In the genomic region with DNA sequence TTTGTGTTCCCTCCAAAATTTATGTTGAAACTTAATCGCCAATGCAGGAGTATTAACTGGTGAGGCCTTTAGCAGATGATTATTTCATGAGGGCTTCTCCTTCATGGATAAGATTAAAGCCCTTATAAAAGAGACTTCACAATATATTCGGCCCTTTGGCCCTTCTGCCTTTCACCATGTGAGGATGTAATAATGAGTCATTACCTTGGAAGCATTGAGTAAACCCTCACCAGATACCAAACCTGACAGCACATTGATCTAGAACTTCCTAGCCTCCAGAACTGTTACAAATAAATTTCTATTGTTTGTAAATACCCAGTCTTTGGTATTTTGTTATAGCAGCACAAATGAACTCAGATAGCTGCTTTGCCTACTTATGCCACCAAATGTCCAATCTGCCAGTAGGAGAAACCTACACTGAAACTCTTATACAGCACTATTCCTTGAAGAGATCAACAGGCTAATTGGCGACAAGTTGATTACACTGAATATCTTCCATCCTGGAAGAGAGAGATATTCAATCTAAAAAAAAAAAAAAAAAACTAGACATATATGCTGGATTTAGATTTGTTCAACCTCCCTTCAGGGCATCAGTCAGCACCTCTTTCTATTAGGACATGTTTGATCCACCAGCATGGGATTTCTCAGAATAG, we compare ENCODE assay signal across 18 cellular contexts.
A peak's percentile ranks its signal among the peaks of the same experiment; 100 is the strongest.
DNase-seq lines count a peak whose midpoint lies in the region; ATAC-seq and TF ChIP-seq lines count a peak whose summit lies in the region.
"Had no signal": no experiment of that assay in that cellular context is flagged by ENCODE, and none has a peak within 500 bp of the region (broad histone marks: within the 10 kb centered on the region; RNA-seq: fewer than 3 reads in every experiment).

No MANE protein-coding gene starts in this region.

- H3K9me3 Mint-ChIP-seq in activated naive CD4-positive, alpha-beta T cell treated with anti-CD3 and anti-CD28 coated beads, Interleukin-2, amount 50 U/mL, for 24 hours: peaks cover 13% of the 10 kb centered on the region
- peaks cover 0 to 4% (median 1%) of the 10 kb centered on the region in 3 donors for H3K9me3 Mint-ChIP-seq in T-cell
- H3K9me3 Mint-ChIP-seq: CD8-positive, alpha-beta memory T cell; central memory CD8-positive, alpha-beta T cell; nephron had no signal

- H3K4me1 Mint-ChIP-seq in activated naive CD4-positive, alpha-beta T cell treated with anti-CD3 and anti-CD28 coated beads, Interleukin-2, amount 50 U/mL, for 24 hours: peaks cover 88% of the 10 kb centered on the region
- peaks cover 68 to 80% (median 71%) of the 10 kb centered on the region in 3 donors for H3K4me1 Mint-ChIP-seq in T-cell

- no peaks in the 10 kb centered on the region for H3K27me3 Mint-ChIP-seq in activated naive CD4-positive, alpha-beta T cell treated with anti-CD3 and anti-CD28 coated beads, Interleukin-2, amount 50 U/mL, for 24 hours
- no peaks in the 10 kb centered on the region for H3K27me3 Mint-ChIP-seq in T-cell
- H3K27me3 Mint-ChIP-seq: activated CD4-positive, alpha-beta T cell treated with anti-CD3 and anti-CD28 coated beads, Interleukin-2, amount 10 ng/mL, durations not matched to agents 24 days and 14 days; CD8-positive, alpha-beta memory T cell; central memory CD8-positive, alpha-beta T cell; effector memory CD8-positive, alpha-beta T cell had no signal

- no peak overlapping the region for H3K4me3 Mint-ChIP-seq in activated naive CD4-positive, alpha-beta T cell treated with anti-CD3 and anti-CD28 coated beads, Interleukin-2, amount 50 U/mL, for 24 hours
- no peak overlapping the region for H3K4me3 Mint-ChIP-seq in T-cell
- H3K4me3 Mint-ChIP-seq: activated CD4-positive, alpha-beta T cell treated with anti-CD3 and anti-CD28 coated beads, Interleukin-2, amount 10 ng/mL, durations not matched to agents 24 days and 14 days; central memory CD8-positive, alpha-beta T cell; effector memory CD8-positive, alpha-beta T cell; nephron had no signal

- no peak for TF ChIP-seq CTCF in omental fat pad (IDR thresholded peaks at IDR 0.05)

- DNase-seq in activated naive CD4-positive, alpha-beta T cell treated with Interleukin-2 at 50 U/mL for 16 hours: no peak
- DNase-seq in T-cell (no peak), fibroblast of gingiva (ENCODE audit: low read depth) (peak; percentile 8), NCI-H2196 (lab: John Stamatoyannopoulos, UW; ENCODE audit: unreplicated experiment) (no peak), COR-L47 (lab: John Stamatoyannopoulos, UW) (no peak), omental fat pad (ENCODE audit: low spot score) (no peak), amniotic stem cell (lab: John Stamatoyannopoulos, UW) (no peak)
- DNase-seq: ACHN; activated CD4-positive, alpha-beta T cell treated with anti-CD3 and anti-CD28 coated beads, Interleukin-2, amount 10 ng/mL, durations not matched to agents 24 days and 14 days; CD8-positive, alpha-beta memory T cell; effector memory CD8-positive, alpha-beta T cell; NCI-H187; NCI-H510A treated with DMSO at 0.1 percent for 48 hours; stimulated activated naive CD4-positive, alpha-beta T cell; upper lobe of right lung had no signal

- POLR2A ChIA-PET in T-cell (lab: Charles Lee): no interaction called here

- peak overlapping the region; percentile 99 for H3K27ac Mint-ChIP-seq in activated naive CD4-positive, alpha-beta T cell treated with anti-CD3 and anti-CD28 coated beads, Interleukin-2, amount 50 U/mL, for 24 hours
- H3K27ac Mint-ChIP-seq in T-cell: peak overlapping the region; percentile 59 to 94
- H3K27ac Mint-ChIP-seq: nephron had no signal

- peaks cover 8% of the 10 kb centered on the region for H3K36me3 Mint-ChIP-seq in activated naive CD4-positive, alpha-beta T cell treated with anti-CD3 and anti-CD28 coated beads, Interleukin-2, amount 50 U/mL, for 24 hours
- H3K36me3 Mint-ChIP-seq in T-cell: peaks cover 3% of the 10 kb centered on the region

- no peak for ATAC-seq in T-cell (replicated peaks in 1 of 4)
- no peak for ATAC-seq in omental fat pad (ENCODE audit: low FRiP score)
- ATAC-seq: effector memory CD8-positive, alpha-beta T cell; upper lobe of right lung had no signal

- CTCF ChIA-PET in T-cell (lab: Charles Lee): no interaction called here
